ENCODE assay signal across 26 cellular contexts in genomic region chr10:93926613-93927012, GRCh38.
"Had no signal": no experiment of that assay in that cellular context is flagged by ENCODE, and none has a peak within 500 bp of the region (broad histone marks: within the 10 kb centered on the region; RNA-seq: fewer than 3 reads in every experiment).

No MANE protein-coding gene starts in this region.

- H3K36me3 ChIP-seq: brain microvascular endothelial cell, esophagus squamous epithelium, stomach, suprapubic skin, tibial nerve had no signal

- ATAC-seq: activated CD4-positive, alpha-beta T cell treated with anti-CD3 and anti-CD28 coated beads for 36 hours; activated T-cell treated with anti-CD3 and anti-CD28 coated beads, Interleukin-2, amount 50 U/mL, for 72 hours; effector memory CD8-positive, alpha-beta T cell; left lobe of liver; naive thymus-derived CD4-positive, alpha-beta T cell; right lobe of liver; stimulated activated memory B cell treated with anti-CD40 and anti-IgM and Interleukin-4, amounts not matched to agents 10 μg/mL and 1 μg/mL and 100 μg/mL, for 72 hours had no signal

- H3K4me1 Mint-ChIP-seq: activated B cell treated with CpG ODN at 0.5 μM for 24 hours; activated CD4-positive, alpha-beta T cell treated with anti-CD3 and anti-CD28 coated beads for 36 hours; activated naive CD4-positive, alpha-beta T cell treated with anti-CD3 and anti-CD28 coated beads, Interleukin-2, amount 10 ng/mL, durations not matched to agents 7 days and 5 days; naive thymus-derived CD4-positive, alpha-beta T cell; neural crest cell; stimulated activated memory B cell treated with anti-CD40 and anti-IgM and Interleukin-4, amounts not matched to agents 10 μg/mL and 1 μg/mL and 100 μg/mL, for 72 hours had no signal

- H3K4me1 ChIP-seq: right lobe of liver, stomach, suprapubic skin, tibial nerve had no signal

- H3K4me3 Mint-ChIP-seq: activated B cell treated with CpG ODN at 0.5 μM for 24 hours; activated CD4-positive, alpha-beta T cell treated with anti-CD3 and anti-CD28 coated beads for 36 hours; activated naive CD4-positive, alpha-beta T cell treated with anti-CD3 and anti-CD28 coated beads, Interleukin-2, amount 10 ng/mL, durations not matched to agents 7 days and 5 days; activated T-cell treated with anti-CD3 and anti-CD28 coated beads, Interleukin-2, amount 50 U/mL, for 72 hours; effector memory CD8-positive, alpha-beta T cell; neural crest cell; stimulated activated memory B cell treated with anti-CD40 and anti-IgM and Interleukin-4, amounts not matched to agents 10 μg/mL and 1 μg/mL and 100 μg/mL, for 72 hours; T-helper 1 cell treated with Interleukin-12 subunit alpha and Interleukin-12 subunit beta and Interleukin-4 antibody, amounts not matched to agents 30 μg/mL and 1 μg/mL, for 36 hours had no signal

- H3K9me3 ChIP-seq: esophagus squamous epithelium, right lobe of liver, stomach, suprapubic skin, tibial nerve had no signal

- H3K27ac ChIP-seq: brain microvascular endothelial cell, dorsolateral prefrontal cortex, esophagus squamous epithelium, right lobe of liver, stomach, suprapubic skin, tibial nerve had no signal

- H3K27ac Mint-ChIP-seq: activated B cell treated with CpG ODN at 0.5 μM for 24 hours; activated CD4-positive, alpha-beta T cell treated with anti-CD3 and anti-CD28 coated beads for 36 hours; activated naive CD4-positive, alpha-beta T cell treated with anti-CD3 and anti-CD28 coated beads, Interleukin-2, amount 10 ng/mL, durations not matched to agents 7 days and 5 days; activated T-cell treated with anti-CD3 and anti-CD28 coated beads, Interleukin-2, amount 50 U/mL, for 72 hours; effector memory CD8-positive, alpha-beta T cell; naive thymus-derived CD4-positive, alpha-beta T cell; stimulated activated memory B cell treated with anti-CD40 and anti-IgM and Interleukin-4, amounts not matched to agents 10 μg/mL and 1 μg/mL and 100 μg/mL, for 72 hours; T-helper 1 cell treated with Interleukin-12 subunit alpha and Interleukin-12 subunit beta and Interleukin-4 antibody, amounts not matched to agents 30 μg/mL and 1 μg/mL, for 36 hours had no signal

- FAIRE-seq: endothelial cell of umbilical vein, small intestine had no signal

- DNase-seq: activated B cell treated with CpG ODN at 0.5 μM for 24 hours; activated CD4-positive, alpha-beta T cell treated with anti-CD3 and anti-CD28 coated beads for 36 hours; activated CD4-positive, alpha-beta T cell treated with anti-CD3 and anti-CD28 coated beads, Interleukin-2, amount 50 U/mL, for 48 hours; activated effector memory CD4-positive, alpha-beta T cell treated with Interleukin-2 at 50 U/mL for 16 hours; activated naive CD4-positive, alpha-beta T cell treated with anti-CD3 and anti-CD28 coated beads, Interleukin-2, amount 10 ng/mL, durations not matched to agents 7 days and 5 days; activated T-cell treated with anti-CD3 and anti-CD28 coated beads, Interleukin-2, amount 50 U/mL, for 72 hours; brain microvascular endothelial cell; central memory CD4-positive, alpha-beta T cell; dorsolateral prefrontal cortex; effector memory CD8-positive, alpha-beta T cell; esophagus squamous epithelium; naive thymus-derived CD4-positive, alpha-beta T cell; occipital lobe; right lobe of liver; small intestine; stimulated activated CD4-positive, alpha-beta T cell treated with anti-CD3 and anti-CD28 coated beads, Interleukin-2, amount 100 ng/mL, for 24 hours; stomach; T1000 had no signal

- H3K9me3 Mint-ChIP-seq: activated B cell treated with CpG ODN at 0.5 μM for 24 hours; activated naive CD4-positive, alpha-beta T cell treated with anti-CD3 and anti-CD28 coated beads, Interleukin-2, amount 10 ng/mL, durations not matched to agents 7 days and 5 days; T-helper 1 cell treated with Interleukin-12 subunit alpha and Interleukin-12 subunit beta and Interleukin-4 antibody, amounts not matched to agents 30 μg/mL and 1 μg/mL, for 36 hours had no signal

- H3K36me3 Mint-ChIP-seq: activated naive CD4-positive, alpha-beta T cell treated with anti-CD3 and anti-CD28 coated beads, Interleukin-2, amount 10 ng/mL, durations not matched to agents 7 days and 5 days had no signal

- H3K27me3 ChIP-seq: brain microvascular endothelial cell, esophagus squamous epithelium, right lobe of liver, stomach, suprapubic skin, tibial nerve had no signal

- H3K27me3 Mint-ChIP-seq: activated naive CD4-positive, alpha-beta T cell treated with anti-CD3 and anti-CD28 coated beads, Interleukin-2, amount 10 ng/mL, durations not matched to agents 7 days and 5 days; effector memory CD8-positive, alpha-beta T cell had no signal

- H3K4me3 ChIP-seq: dorsolateral prefrontal cortex, esophagus squamous epithelium, lung, right lobe of liver, stomach, suprapubic skin, tibial nerve had no signal
